ENCODE assay signal across 11 cellular contexts in genomic region chr19:3397266-3398022, GRCh38. TPM values are rescaled to one million over a fixed set of nuclear protein-coding genes. Genes with fewer than 3 reads are reported as not detected.
A peak's percentile ranks its signal among the peaks of the same experiment; 100 is the strongest.
DNase-seq lines count a peak whose midpoint lies in the region; ATAC-seq and TF ChIP-seq lines count a peak whose summit lies in the region.
"Had no signal": no experiment of that assay in that cellular context is flagged by ENCODE, and none has a peak within 500 bp of the region (broad histone marks: within the 10 kb centered on the region; RNA-seq: fewer than 3 reads in every experiment).

No MANE protein-coding gene starts in this region.

- intact Hi-C loops in dendritic cell treated with granulocyte-macrophage colony-stimulating factor and Interleukin-4, amounts not matched to agents 40 ng/mL and 50 ng/mL, for 4 days (cut with micrococcal nuclease), result no loop called here
- intact Hi-C loops in lower lobe of right lung (cut with DNase I), result no loop called here

- ATAC-seq in lower lobe of right lung, result peak; percentile 77 to 81
- no peak for ATAC-seq in GM21390 (IDR thresholded peaks at IDR 0.05; ENCODE audit: unreplicated experiment)
- ATAC-seq in GM19324 (IDR thresholded peaks at IDR 0.05; ENCODE audit: low FRiP score, unreplicated experiment), result no peak
- ATAC-seq: activated CD4-positive, CD25-positive, alpha-beta regulatory T cell treated with anti-CD3 and anti-CD28 coated beads, Interleukin-2, amount 50 U/mL, for 24 hours had no signal

- peaks cover 5% of the 10 kb centered on the region for H3K9me3 Mint-ChIP-seq in dendritic cell treated with granulocyte-macrophage colony-stimulating factor and Interleukin-4, amounts not matched to agents 40 ng/mL and 50 ng/mL, for 4 days
- H3K9me3 Mint-ChIP-seq: central memory CD8-positive, alpha-beta T cell had no signal

- peaks cover 14% of the 10 kb centered on the region for H3K36me3 ChIP-seq in lower lobe of right lung

- H3K4me1 Mint-ChIP-seq in dendritic cell treated with granulocyte-macrophage colony-stimulating factor and Interleukin-4, amounts not matched to agents 40 ng/mL and 50 ng/mL, for 4 days (ENCODE audit: low read depth), result peaks cover 20% of the 10 kb centered on the region

- H3K4me1 ChIP-seq in lower lobe of right lung, result peaks cover 52% of the 10 kb centered on the region

- DNase-seq in HuH-7 (ENCODE audit: low spot score) (peak; percentile 91), lower lobe of right lung (peak; percentile 73), substantia nigra (lab: John Stamatoyannopoulos, UW) (peak in 42 of 49 donors; percentile 11 to 80 (median 42)), amniotic stem cell (lab: John Stamatoyannopoulos, UW) (no peak), NCI-H446 treated with DMSO at 0.1 percent for 48 hours (lab: John Stamatoyannopoulos, UW) (no peak)
- DNase-seq: NCI-H748 treated with DMSO at 0.1 percent for 48 hours had no signal

- H3K27ac ChIP-seq in lower lobe of right lung (peak overlapping the region; percentile 85), substantia nigra (ENCODE audit: low read depth, low read length, poor library complexity, severe bottlenecking) (peak overlapping the region; percentile 97)

- peaks cover 82% of the 10 kb centered on the region for H3K36me3 Mint-ChIP-seq in dendritic cell treated with granulocyte-macrophage colony-stimulating factor and Interleukin-4, amounts not matched to agents 40 ng/mL and 50 ng/mL, for 4 days (ENCODE audit: low read depth)

- H3K9me3 ChIP-seq in lower lobe of right lung, result no peaks in the 10 kb centered on the region

- peak overlapping the region; percentile 76 for H3K27ac Mint-ChIP-seq in dendritic cell treated with granulocyte-macrophage colony-stimulating factor and Interleukin-4, amounts not matched to agents 40 ng/mL and 50 ng/mL, for 4 days

- no peaks in the 10 kb centered on the region for H3K27me3 ChIP-seq in lower lobe of right lung (ENCODE audit: low read depth)

- peak overlapping the region; percentile 44 for H3K4me3 Mint-ChIP-seq in dendritic cell treated with granulocyte-macrophage colony-stimulating factor and Interleukin-4, amounts not matched to agents 40 ng/mL and 50 ng/mL, for 4 days
- H3K4me3 Mint-ChIP-seq: central memory CD8-positive, alpha-beta T cell had no signal

- peak overlapping the region; percentile 45 for H3K4me3 ChIP-seq in lower lobe of right lung

- TF ChIP-seq CTCF in lower lobe of right lung (IDR thresholded peaks at IDR 0.05), result no peak

- H3K27me3 Mint-ChIP-seq in dendritic cell treated with granulocyte-macrophage colony-stimulating factor and Interleukin-4, amounts not matched to agents 40 ng/mL and 50 ng/mL, for 4 days, result no peaks in the 10 kb centered on the region
- H3K27me3 Mint-ChIP-seq: central memory CD8-positive, alpha-beta T cell had no signal

RNA-seq across cellular contexts. Expression of gene NFIC, which starts 31.1 kb away (rescaled TPM):
- 132 TPM for total RNA-seq in lower lobe of right lung

Comparison
In these comparisons a context has a peak if more than half of its experiments do, and no peak if none do; other contexts are left out.
1. DNase-seq: peak in HuH-7 (single experiment), lower lobe of right lung (single experiment) and substantia nigra (42 of 49); none in amniotic stem cell (single experiment) and NCI-H446 treated with DMSO at 0.1 percent for 48 hours (single experiment).
2. ATAC-seq: peak in lower lobe of right lung (2 of 2); none in GM21390 (single experiment) and GM19324 (single experiment).